ENCODE assay signal across 8 cellular contexts in the genomic region with DNA sequence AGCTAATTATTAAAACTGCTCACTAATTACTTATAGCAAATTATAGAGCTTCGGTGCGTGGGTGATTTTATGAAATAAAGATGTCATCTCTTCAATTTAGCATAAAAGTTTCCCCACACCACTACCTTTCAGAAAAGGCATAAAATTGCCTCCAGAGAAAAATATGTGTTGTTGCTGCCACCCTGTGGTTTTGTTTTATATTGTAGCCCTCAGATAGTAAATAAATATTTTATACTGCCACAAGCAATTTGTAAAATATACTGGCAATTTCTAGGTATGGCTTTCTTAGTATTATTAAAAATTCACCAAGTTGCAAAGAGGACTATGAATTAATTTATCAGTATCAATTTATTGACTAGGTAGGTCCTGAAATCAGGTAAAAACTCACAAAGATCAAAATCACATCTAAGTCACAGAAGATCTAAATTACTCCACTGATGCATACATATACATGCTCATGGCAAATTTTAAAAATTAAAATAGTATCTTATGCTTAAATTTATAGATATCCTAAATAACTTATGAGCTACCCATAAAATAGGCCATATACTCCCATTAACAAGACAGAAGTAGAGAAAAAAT. TPM values are rescaled to one million over a fixed set of nuclear protein-coding genes. Genes with fewer than 3 reads are reported as not detected.
DNase-seq lines count a peak whose midpoint lies in the region; ATAC-seq and TF ChIP-seq lines count a peak whose summit lies in the region.

No MANE protein-coding gene starts in this region.

- no peak for TF ChIP-seq POLR2A in NB4 (IDR thresholded peaks at IDR 0.05; ENCODE audit: extremely low read depth, insufficient read length)

- H3K36me3 ChIP-seq in mesendoderm (ENCODE audit: control insufficient read depth, insufficient read depth, low read length) = no peaks in the 10 kb centered on the region

- in situ Hi-C loops in astrocyte of the spinal cord (cut with HindIII; ENCODE audit: low sequenced_read_pairs) = no loop called here

- DNase-seq in AG08395 (ENCODE audit: low spot score) (peak; percentile 24), GM10266 (ENCODE audit: extremely low spot score) (peak; percentile 30), NB4 (ENCODE audit: low read depth) (peak; percentile 54), astrocyte of the spinal cord (ENCODE audit: low read depth, low spot score) (peak; percentile 36), mesendoderm (peak; percentile 22), left cardiac atrium (no peak)
- no peak for DNase-seq in activated CD4-positive, CD25-positive, alpha-beta regulatory T cell (lab: John Stamatoyannopoulos, UW)

- no peak overlapping the region for H3K18ac ChIP-seq in mesendoderm (ENCODE audit: low read length)

- no peaks in the 10 kb centered on the region for H3K4me1 ChIP-seq in mesendoderm (ENCODE audit: control insufficient read depth, low read depth, low read length)

- intact Hi-C loops in left cardiac atrium (cut with DNase I) = no loop called here

- H3K79me2 ChIP-seq in mesendoderm (ENCODE audit: control insufficient read depth, insufficient read depth, low read length) = no peaks in the 10 kb centered on the region

- H3K4me3 ChIP-seq in NB4 (ENCODE audit: low read depth, low read length) (no peak overlapping the region), astrocyte of the spinal cord (ENCODE audit: low read depth, low read length) (no peak overlapping the region), mesendoderm (ENCODE audit: low read length) (no peak overlapping the region)

- H3K23ac ChIP-seq in mesendoderm (ENCODE audit: low read length) = no peak overlapping the region

- no peaks in the 10 kb centered on the region for H3K27me3 ChIP-seq in mesendoderm (ENCODE audit: insufficient read depth, low read length, poor library complexity)

- no peak overlapping the region for H3K27ac ChIP-seq in mesendoderm (ENCODE audit: low read depth, low read length)

- no peak overlapping the region for H2BK15ac ChIP-seq in mesendoderm (replicated peaks; ENCODE audit: low read depth)

- H4K5ac ChIP-seq in mesendoderm (ENCODE audit: low read length) = no peak overlapping the region

- WGBS in mesendoderm (ENCODE audit: extremely low coverage, insufficient coverage, low lambda C conversion rate) = no CpG with 5 or more reads among the region's 2 CpGs

- no peak overlapping the region for H3K4me2 ChIP-seq in mesendoderm (ENCODE audit: low read length)

- no peaks in the 10 kb centered on the region for H3K79me1 ChIP-seq in mesendoderm (ENCODE audit: low read length)

- no peak overlapping the region for H3K56ac ChIP-seq in mesendoderm (ENCODE audit: low read length)

- H2AK5ac ChIP-seq in mesendoderm (ENCODE audit: low read length) = no peak overlapping the region

- no peak overlapping the region for H3K4ac ChIP-seq in mesendoderm (ENCODE audit: low read depth, low read length)

- H4K8ac ChIP-seq in mesendoderm (ENCODE audit: low read depth, low read length) = no peak overlapping the region

- ATAC-seq in HG02642 (IDR thresholded peaks at IDR 0.05; ENCODE audit: poor library complexity, unreplicated experiment) = no peak
- ATAC-seq in left cardiac atrium = no peak

- no peak overlapping the region for H2BK5ac ChIP-seq in mesendoderm (ENCODE audit: low read length)

- H3K9ac ChIP-seq in mesendoderm (ENCODE audit: low read length) = no peak overlapping the region

- no peak overlapping the region for H2BK120ac ChIP-seq in mesendoderm (ENCODE audit: low read depth, low read length)

- TF ChIP-seq CTCF in GM10266 (IDR thresholded peaks at IDR 0.05; ENCODE audit: control insufficient read depth, insufficient read depth, low read depth, missing control alignments) (peak; percentile 42), NB4 (IDR thresholded peaks at IDR 0.05; ENCODE audit: low read depth, low read length) (peak; percentile 27), astrocyte of the spinal cord (IDR thresholded peaks at IDR 0.05; ENCODE audit: low read depth, low read length) (peak; percentile 38)

RNA-seq across cellular contexts. Expression of a gene that starts 26.5 kb away (rescaled TPM):
- polyA plus RNA-seq in mesendoderm (2013, experiment 1 of 2) = 136 TPM
- 135 TPM for polyA plus RNA-seq in mesendoderm (2013, experiment 2 of 2)
- total RNA-seq in left cardiac atrium = 10 to 100 TPM; 10.1 to 17.9 TPM

Comparison
In these comparisons a context has a peak if more than half of its experiments do, and no peak if none do; other contexts are left out.
1. DNase-seq: peak in AG08395 (single experiment), GM10266 (single experiment), NB4 (single experiment), astrocyte of the spinal cord (single experiment) and mesendoderm (single experiment); none in activated CD4-positive, CD25-positive, alpha-beta regulatory T cell (0 of 4) and left cardiac atrium (single experiment).
2. Peak in every context shown above with its lines, with median percentiles within 50 percentile points of each other: CTCF ChIP-seq.